Comparison of ENCODE assay signal across 7 cellular contexts in genomic region chr16:668519-669171, GRCh38. TPM values are rescaled to one million over a fixed set of nuclear protein-coding genes. Genes with fewer than 3 reads are reported as not detected.
A peak's percentile ranks its signal among the peaks of the same experiment; 100 is the strongest.
DNase-seq lines count a peak whose midpoint lies in the region; ATAC-seq, FAIRE-seq and TF ChIP-seq lines count a peak whose summit lies in the region.
"Had no signal": no experiment of that assay in that cellular context is flagged by ENCODE, and none has a peak within 500 bp of the region (broad histone marks: within the 10 kb centered on the region; RNA-seq: fewer than 3 reads in every experiment).

No MANE protein-coding gene starts in this region.

- no peak overlapping the region for H3K27ac Mint-ChIP-seq in natural killer cell treated with Interleukin-12 subunit alpha and Interleukin-12 subunit beta and Interleukin-15 and Interleukin-18, amount 100 ng/mL, for 72 hours

- H3K4me3 Mint-ChIP-seq in natural killer cell treated with Interleukin-12 subunit alpha and Interleukin-12 subunit beta and Interleukin-15 and Interleukin-18, amount 100 ng/mL, for 72 hours: peak overlapping the region; percentile 75

- H3K9me3 ChIP-seq in K562 (replicated peaks; ENCODE audit: control insufficient read depth, insufficient read depth, low read depth, low read length): no peaks in the 10 kb centered on the region

- H3K36me3 ChIP-seq in K562 (ENCODE audit: control insufficient read depth, insufficient read depth, low read length): peaks cover 48% of the 10 kb centered on the region

- TF ChIP-seq RAD21 in K562 (CRISPR knock-in tag; conservative IDR thresholded peaks at IDR 0.05 in 1 of 2, IDR thresholded peaks at IDR 0.05 in 1 of 2): no peak

- H2AFZ ChIP-seq in K562 (ENCODE audit: low read depth, low read length): no peak overlapping the region

- no TSS peak for BruUV-seq in K562 (replicated peaks; lab: Mats Ljungman, UMichigan)

- no peak for FAIRE-seq in K562 (lab: Jason Lieb, UNC)
- FAIRE-seq: islet of Langerhans had no signal

- TF ChIP-seq CTCF in K562 (IDR thresholded peaks at IDR 0.05 in 2 of 3, conservative IDR thresholded peaks at IDR 0.05 in 1 of 3; ENCODE audit: insufficient read depth in 2 of 3, low read depth in 1 of 3, low read length in 3 of 3): no peak

- no peaks in the 10 kb centered on the region for H3K27me3 ChIP-seq in K562 (ENCODE audit: control insufficient read depth in 2 of 2, insufficient read depth in 2 of 2, low read length in 2 of 2)

- no peaks in the 10 kb centered on the region for H3K27me3 Mint-ChIP-seq in natural killer cell treated with Interleukin-12 subunit alpha and Interleukin-12 subunit beta and Interleukin-15 and Interleukin-18, amount 100 ng/mL, for 72 hours

- CTCF ChIA-PET in K562 (lab: Yijun Ruan, JAX; ENCODE audit: low intra/inter-chr PET ratio): interaction anchor here (0.7 to 1.5 kb wide), 2 partner anchors 14 to 33 kb away, joined by 3 to 7 read pairs; partner anchors contain the start of gene METTL26

- no peaks in the 10 kb centered on the region for H3K9me1 ChIP-seq in K562 (ENCODE audit: control insufficient read depth, insufficient read depth, low read length)

- TF ChIP-seq POLR2A in K562 (conservative IDR thresholded peaks at IDR 0.05): no peak

- DNase-seq in K562 (ENCODE audit: extremely low read depth in 1 of 4, low spot score in 3 of 4) (peak in 3 of 4 experiments; percentile 12 to 47 (median 35)), NCI-H226 (no peak), posterior cingulate gyrus (no peak)
- DNase-seq in natural killer cell treated with Interleukin-12 subunit alpha and Interleukin-12 subunit beta and Interleukin-15 and Interleukin-18, amount 100 ng/mL, for 72 hours (ENCODE audit: low spot score): no peak

- peak overlapping the region; percentile 86 for H3K27ac ChIP-seq in K562 (ENCODE audit: extremely low read depth, low read depth, low read length)

- WGBS in K562 (ENCODE audit: insufficient coverage, low coverage, missing lambda C conversion rate): under 1% methylated on average over 49 of the region's 50 CpGs

- POLR2A ChIA-PET in K562 (lab: Yijun Ruan, JAX): interaction anchor here (0.6 to 1.1 kb wide), 4 partner anchors 11 to 80 kb away, joined by 3 to 4 read pairs (median 3); partner anchors contain the start of gene METTL26

- peaks cover 25% of the 10 kb centered on the region for H3K79me2 ChIP-seq in K562 (ENCODE audit: control insufficient read depth, insufficient read depth, low read length)

- H4K20me1 ChIP-seq in K562 (replicated peaks; ENCODE audit: control insufficient read depth, insufficient read depth, low read length): 0 out of 2 replicates have a peak, but pooled peaks cover under 1% of the 10 kb centered on the region

- H3K4me2 ChIP-seq in K562 (ENCODE audit: insufficient read depth, low read length): peak overlapping the region; percentile 80

- H3K4me3 ChIP-seq in K562: peak overlapping the region; percentile 99

- H3K36me3 Mint-ChIP-seq in natural killer cell treated with Interleukin-12 subunit alpha and Interleukin-12 subunit beta and Interleukin-15 and Interleukin-18, amount 100 ng/mL, for 72 hours: no peaks in the 10 kb centered on the region

- intact Hi-C loops in K562 (cut with micrococcal nuclease) (loop anchor here (5.0 to 10.0 kb wide), 2 partner anchors 91 to 274 kb away; partner anchors contain the start of gene NME4), posterior cingulate gyrus (cut with DNase I) (no loop called here)

- H3K9ac ChIP-seq in K562 (ENCODE audit: insufficient read depth in 1 of 2, low read depth in 2 of 2, low read length in 2 of 2): peak overlapping the region; percentile 88 to 98

- ATAC-seq in HG03280 (IDR thresholded peaks at IDR 0.05; ENCODE audit: unreplicated experiment): peak; percentile 6
- peak; percentile 44 for ATAC-seq in K562
- ATAC-seq in natural killer cell treated with Interleukin-12 subunit alpha and Interleukin-12 subunit beta and Interleukin-15 and Interleukin-18, amount 100 ng/mL, for 72 hours: peak; percentile 0 to 1
- no peak for ATAC-seq in GM18867 (IDR thresholded peaks at IDR 0.05; ENCODE audit: unreplicated experiment)

- no peak for TF ChIP-seq EP300 in K562 (IDR thresholded peaks at IDR 0.05; ENCODE audit: low read length)

- H3K9me3 Mint-ChIP-seq in natural killer cell treated with Interleukin-12 subunit alpha and Interleukin-12 subunit beta and Interleukin-15 and Interleukin-18, amount 100 ng/mL, for 72 hours: no peaks in the 10 kb centered on the region

- in situ Hi-C loops in K562 (cut with MboI): loop anchor here (5.0 kb wide), 1 partner anchor 91 kb away; no protein-coding TSS in a partner anchor

- peaks cover 0 to 3% of the 10 kb centered on the region in 2 donors for H3K4me1 Mint-ChIP-seq in natural killer cell treated with Interleukin-12 subunit alpha and Interleukin-12 subunit beta and Interleukin-15 and Interleukin-18, amount 100 ng/mL, for 72 hours (ENCODE audit: low read depth in 2 of 2)

- H3K4me1 ChIP-seq in K562 (replicated peaks in 1 of 2; ENCODE audit: control insufficient read depth in 2 of 2, insufficient read depth in 2 of 2, low read length in 2 of 2): peaks cover 11 to 94% of the 10 kb centered on the region in 2 experiments; a peak in 4 of 5 replicates

RNA-seq across cellular contexts. Expression of gene RHOT2, which starts 0.7 kb away (rescaled TPM):
- total RNA-seq in K562 (2011; cell fraction: chromatin; rRNA removed; ENCODE audit: low replicate concordance): 214 and 929 TPM in 2 replicates
- 1,026 and 1,077 TPM in 2 replicates for total RNA-seq in K562 (2011; cell fraction: nucleolus; rRNA removed)
- 329 and 385 TPM in 2 replicates for total RNA-seq in K562 (2011; cell fraction: nucleoplasm; rRNA removed)
- total RNA-seq in K562 (2014; rRNA removed): 116 and 158 TPM in 2 replicates
- total RNA-seq in K562 (2014; rRNA removed; fragmentation: Illumina TruSeq; extraction: Trizol): 18.6 and 26.7 TPM in 2 replicates
- total RNA-seq in K562 (2015; rRNA removed; fragmentation: Illumina TruSeq; extraction: Trizol): 83.6 and 87.9 TPM in 2 replicates
- 267 TPM in 2 replicates for total RNA-seq in K562 (2021)
- polyA plus RNA-seq in K562 (2011; rRNA removed): 118 and 173 TPM in 2 replicates
- polyA plus RNA-seq in K562 (2011; cell fraction: cytosol; rRNA removed): 121 and 296 TPM in 2 replicates
- 1,454 and 2,407 TPM in 2 replicates for polyA plus RNA-seq in K562 (2011; cell fraction: nucleus; rRNA removed)
- polyA plus RNA-seq in K562 (2012): 192 and 214 TPM in 2 replicates
- polyA plus RNA-seq in K562 (2014; fragmentation: Illumina TruSeq; extraction: Trizol): 112 and 139 TPM in 2 replicates
- 1 to 10 TPM; 5.0 to 6.8 TPM for polyA plus RNA-seq in K562 (2014; fragmentation: Nextera tagmentation; extraction: Ambion mirVana)
- 373 and 378 TPM in 2 replicates for polyA plus RNA-seq in K562 (2014; rRNA removed)
- polyA minus RNA-seq in K562 (2011; rRNA and poly(A)+ RNA removed): 14.4 and 20.6 TPM in 2 replicates
- polyA minus RNA-seq in K562 (2011; cell fraction: cytosol; rRNA and poly(A)+ RNA removed): 48.0 and 67.2 TPM in 2 replicates
- polyA minus RNA-seq in K562 (2011; cell fraction: nucleus; rRNA and poly(A)+ RNA removed): 214 and 219 TPM in 2 replicates
- 100 to 1,000 TPM; 171 to 259 TPM for total RNA-seq in natural killer cell treated with Interleukin-12 subunit alpha and Interleukin-12 subunit beta and Interleukin-15 and Interleukin-18, amount 100 ng/mL, for 72 hours

RNA-seq across cellular contexts. Expression of gene RHBDL1, which starts 6.8 kb away (rescaled TPM):
- 4.0 and 18.2 TPM in 2 replicates for total RNA-seq in K562 (2011; cell fraction: chromatin; rRNA removed; ENCODE audit: low replicate concordance)
- total RNA-seq in K562 (2011; cell fraction: nucleolus; rRNA removed): 16.8 and 19.9 TPM in 2 replicates
- 6.3 and 7.2 TPM in 2 replicates for total RNA-seq in K562 (2011; cell fraction: nucleoplasm; rRNA removed)
- total RNA-seq in K562 (2014; rRNA removed) (2.7 and 3.9 TPM in 2 replicates), K562 (2014; rRNA removed; fragmentation: Illumina TruSeq; extraction: Trizol) (0.11 TPM in 1 of 2 replicates, not detected in the other), K562 (2015; rRNA removed; fragmentation: Illumina TruSeq; extraction: Trizol) (0.79 and 0.94 TPM in 2 replicates), K562 (2021) (3.6 and 4.0 TPM in 2 replicates)
- polyA plus RNA-seq in K562 (2011; rRNA removed) (1.7 and 3.5 TPM in 2 replicates), K562 (2014; fragmentation: Illumina TruSeq; extraction: Trizol) (0.55 and 1.1 TPM in 2 replicates), K562 (2014; fragmentation: Nextera tagmentation; extraction: Ambion mirVana) (under 1 TPM in 1 of 2 experiments, not detected in 1; 0.03 TPM), K562 (2014; rRNA removed) (3.4 and 5.6 TPM in 2 replicates)
- polyA plus RNA-seq in K562 (2011; cell fraction: cytosol; rRNA removed): 2.9 and 8.6 TPM in 2 replicates
- 36.3 and 53.0 TPM in 2 replicates for polyA plus RNA-seq in K562 (2011; cell fraction: nucleus; rRNA removed)
- polyA plus RNA-seq in K562 (2012): 2.4 and 6.7 TPM in 2 replicates
- 0.15 and 0.39 TPM in 2 replicates for polyA minus RNA-seq in K562 (2011; rRNA and poly(A)+ RNA removed)
- polyA minus RNA-seq in K562 (2011; cell fraction: cytosol; rRNA and poly(A)+ RNA removed): 1.2 TPM in 1 of 2 replicates, not detected in the other
- 3.2 and 5.4 TPM in 2 replicates for polyA minus RNA-seq in K562 (2011; cell fraction: nucleus; rRNA and poly(A)+ RNA removed)
- 1 to 10 TPM; 1.0 to 1.5 TPM for total RNA-seq in natural killer cell treated with Interleukin-12 subunit alpha and Interleukin-12 subunit beta and Interleukin-15 and Interleukin-18, amount 100 ng/mL, for 72 hours

RNA-seq across cellular contexts. Expression of gene STUB1, which starts 11.6 kb away (rescaled TPM):
- 38.7 and 156 TPM in 2 replicates for total RNA-seq in K562 (2011; cell fraction: chromatin; rRNA removed; ENCODE audit: low replicate concordance)
- 192 and 203 TPM in 2 replicates for total RNA-seq in K562 (2011; cell fraction: nucleolus; rRNA removed)
- total RNA-seq in K562 (2011; cell fraction: nucleoplasm; rRNA removed): 62.0 and 88.9 TPM in 2 replicates
- 251 and 276 TPM in 2 replicates for total RNA-seq in K562 (2014; rRNA removed)
- total RNA-seq in K562 (2014; rRNA removed; fragmentation: Illumina TruSeq; extraction: Trizol): 65.4 and 88.2 TPM in 2 replicates
- total RNA-seq in K562 (2015; rRNA removed; fragmentation: Illumina TruSeq; extraction: Trizol): 147 and 168 TPM in 2 replicates
- 191 and 213 TPM in 2 replicates for total RNA-seq in K562 (2021)
- 114 TPM in 2 replicates for polyA plus RNA-seq in K562 (2011; rRNA removed)
- 94.5 and 181 TPM in 2 replicates for polyA plus RNA-seq in K562 (2011; cell fraction: cytosol; rRNA removed)
- polyA plus RNA-seq in K562 (2011; cell fraction: nucleus; rRNA removed): 195 and 305 TPM in 2 replicates
- polyA plus RNA-seq in K562 (2012): 87.2 and 101 TPM in 2 replicates
- 152 and 188 TPM in 2 replicates for polyA plus RNA-seq in K562 (2014; fragmentation: Illumina TruSeq; extraction: Trizol)
- polyA plus RNA-seq in K562 (2014; fragmentation: Nextera tagmentation; extraction: Ambion mirVana): 10 to 100 TPM; 10.6 to 27.7 TPM
- polyA plus RNA-seq in K562 (2014; rRNA removed): 193 and 200 TPM in 2 replicates
- 22.1 and 33.0 TPM in 2 replicates for polyA minus RNA-seq in K562 (2011; rRNA and poly(A)+ RNA removed)
- 41.4 and 45.7 TPM in 2 replicates for polyA minus RNA-seq in K562 (2011; cell fraction: cytosol; rRNA and poly(A)+ RNA removed)
- 57.6 and 61.8 TPM in 2 replicates for polyA minus RNA-seq in K562 (2011; cell fraction: nucleus; rRNA and poly(A)+ RNA removed)
- total RNA-seq in natural killer cell treated with Interleukin-12 subunit alpha and Interleukin-12 subunit beta and Interleukin-15 and Interleukin-18, amount 100 ng/mL, for 72 hours: 100 to 1,000 TPM in 1 of 2 donors, 10 to 100 TPM in 1; 95.0 to 172 TPM

RNA-seq across cellular contexts. Expression of gene JMJD8, which starts 15.5 kb away (rescaled TPM):
- 18.2 and 82.3 TPM in 2 replicates for total RNA-seq in K562 (2011; cell fraction: chromatin; rRNA removed; ENCODE audit: low replicate concordance)
- 114 and 120 TPM in 2 replicates for total RNA-seq in K562 (2011; cell fraction: nucleolus; rRNA removed)
- total RNA-seq in K562 (2011; cell fraction: nucleoplasm; rRNA removed): 55.7 and 56.0 TPM in 2 replicates
- total RNA-seq in K562 (2014; rRNA removed) (48.3 and 63.8 TPM in 2 replicates), K562 (2014; rRNA removed; fragmentation: Illumina TruSeq; extraction: Trizol) (9.6 and 15.8 TPM in 2 replicates), K562 (2015; rRNA removed; fragmentation: Illumina TruSeq; extraction: Trizol) (28.3 and 29.3 TPM in 2 replicates), K562 (2021) (50.6 and 56.6 TPM in 2 replicates)
- polyA plus RNA-seq in K562 (2011; rRNA removed) (22.2 and 33.4 TPM in 2 replicates), K562 (2014; fragmentation: Illumina TruSeq; extraction: Trizol) (43.3 and 47.9 TPM in 2 replicates), K562 (2014; fragmentation: Nextera tagmentation; extraction: Ambion mirVana) (1 to 10 TPM; 1.2 to 2.3 TPM), K562 (2014; rRNA removed) (46.6 and 48.7 TPM in 2 replicates)
- 35.0 and 78.3 TPM in 2 replicates for polyA plus RNA-seq in K562 (2011; cell fraction: cytosol; rRNA removed)
- 96.4 and 165 TPM in 2 replicates for polyA plus RNA-seq in K562 (2011; cell fraction: nucleus; rRNA removed)
- 52.6 and 67.7 TPM in 2 replicates for polyA plus RNA-seq in K562 (2012)
- 5.2 and 7.4 TPM in 2 replicates for polyA minus RNA-seq in K562 (2011; rRNA and poly(A)+ RNA removed)
- polyA minus RNA-seq in K562 (2011; cell fraction: cytosol; rRNA and poly(A)+ RNA removed): 16.1 and 16.5 TPM in 2 replicates
- 65.4 and 66.1 TPM in 2 replicates for polyA minus RNA-seq in K562 (2011; cell fraction: nucleus; rRNA and poly(A)+ RNA removed)
- total RNA-seq in natural killer cell treated with Interleukin-12 subunit alpha and Interleukin-12 subunit beta and Interleukin-15 and Interleukin-18, amount 100 ng/mL, for 72 hours: 10 to 100 TPM; 31.2 to 53.4 TPM

RNA-seq across cellular contexts. Expression of gene WDR90, which starts 19.5 kb away (rescaled TPM):
- 25.8 and 70.2 TPM in 2 replicates for total RNA-seq in K562 (2011; cell fraction: chromatin; rRNA removed; ENCODE audit: low replicate concordance)
- 50.4 and 60.9 TPM in 2 replicates for total RNA-seq in K562 (2011; cell fraction: nucleolus; rRNA removed)
- 29.8 and 30.4 TPM in 2 replicates for total RNA-seq in K562 (2011; cell fraction: nucleoplasm; rRNA removed)
- total RNA-seq in K562 (2014; rRNA removed): 4.9 and 6.5 TPM in 2 replicates
- total RNA-seq in K562 (2014; rRNA removed; fragmentation: Illumina TruSeq; extraction: Trizol): 0.80 and 1.3 TPM in 2 replicates
- 3.0 and 3.3 TPM in 2 replicates for total RNA-seq in K562 (2015; rRNA removed; fragmentation: Illumina TruSeq; extraction: Trizol)
- 10.0 and 12.6 TPM in 2 replicates for total RNA-seq in K562 (2021)
- polyA plus RNA-seq in K562 (2011; rRNA removed): 5.7 and 9.4 TPM in 2 replicates
- 3.8 and 9.9 TPM in 2 replicates for polyA plus RNA-seq in K562 (2011; cell fraction: cytosol; rRNA removed)
- 72.9 and 107 TPM in 2 replicates for polyA plus RNA-seq in K562 (2011; cell fraction: nucleus; rRNA removed)
- polyA plus RNA-seq in K562 (2012): 6.3 and 9.5 TPM in 2 replicates
- 1.4 and 4.3 TPM in 2 replicates for polyA plus RNA-seq in K562 (2014; fragmentation: Illumina TruSeq; extraction: Trizol)
- polyA plus RNA-seq in K562 (2014; fragmentation: Nextera tagmentation; extraction: Ambion mirVana): under 1 TPM; 0.44 to 0.46 TPM
- 8.1 and 10.6 TPM in 2 replicates for polyA plus RNA-seq in K562 (2014; rRNA removed)
- 1.0 and 1.4 TPM in 2 replicates for polyA minus RNA-seq in K562 (2011; rRNA and poly(A)+ RNA removed)
- 2.6 and 4.5 TPM in 2 replicates for polyA minus RNA-seq in K562 (2011; cell fraction: cytosol; rRNA and poly(A)+ RNA removed)
- polyA minus RNA-seq in K562 (2011; cell fraction: nucleus; rRNA and poly(A)+ RNA removed): 20.9 and 23.9 TPM in 2 replicates
- 100 to 1,000 TPM in 1 of 2 donors, 10 to 100 TPM in 1; 49.7 to 130 TPM for total RNA-seq in natural killer cell treated with Interleukin-12 subunit alpha and Interleukin-12 subunit beta and Interleukin-15 and Interleukin-18, amount 100 ng/mL, for 72 hours

Comparison
In these comparisons a context has a peak if more than half of its experiments do, and no peak if none do; other contexts are left out.
1. DNase-seq: peak in K562 (3 of 4); none in natural killer cell treated with Interleukin-12 subunit alpha and Interleukin-12 subunit beta and Interleukin-15 and Interleukin-18, amount 100 ng/mL, for 72 hours (single experiment), NCI-H226 (single experiment) and posterior cingulate gyrus (0 of 10).